8 cellular contexts compared by ENCODE assay signal in genomic region chr6:125300992-125301434, GRCh38. TPM values are rescaled to one million over a fixed set of nuclear protein-coding genes. Genes with fewer than 3 reads are reported as not detected.
DNase-seq lines count a peak whose midpoint lies in the region; ATAC-seq and TF ChIP-seq lines count a peak whose summit lies in the region.

No MANE protein-coding gene starts in this region.

- H3K27me3 Mint-ChIP-seq in activated T-cell treated with anti-CD3 and anti-CD28 coated beads, Interleukin-2, amount 50 U/mL, for 4 hours (ENCODE audit: low read depth) = no peaks in the 10 kb centered on the region
- peaks cover 23% of the 10 kb centered on the region for H3K27me3 Mint-ChIP-seq in neural crest cell (ENCODE audit: low read depth)

- no peaks in the 10 kb centered on the region for H3K27me3 ChIP-seq in RWPE2 (ENCODE audit: insufficient read depth, poor library complexity, severe bottlenecking)

- no peak for ATAC-seq in activated T-cell treated with anti-CD3 and anti-CD28 coated beads, Interleukin-2, amount 50 U/mL, for 4 hours
- ATAC-seq in RWPE2 (ENCODE audit: low read depth) (no peak), GM21367 (IDR thresholded peaks at IDR 0.05; ENCODE audit: unreplicated experiment) (no peak), GM21515 (IDR thresholded peaks at IDR 0.05; ENCODE audit: unreplicated experiment) (no peak)

- DNase-seq in activated T-cell treated with anti-CD3 and anti-CD28 coated beads, Interleukin-2, amount 50 U/mL, for 4 hours = no peak
- DNase-seq in activated T-cell treated with anti-CD3 and anti-CD28 coated beads for 4 hours (no peak), RWPE2 (ENCODE audit: low spot score) (no peak), epithelial cell of prostate (ENCODE audit: low read depth, low spot score) (no peak), neural crest cell (ENCODE audit: low read depth, low spot score) (no peak)
- DNase-seq in activated CD4-positive, CD25-positive, alpha-beta regulatory T cell (lab: John Stamatoyannopoulos, UW) = no peak

- H3K27ac ChIP-seq in RWPE2 (ENCODE audit: poor library complexity, severe bottlenecking) = peak overlapping the region; percentile 47
- peak overlapping the region; percentile 69 for H3K27ac ChIP-seq in epithelial cell of prostate

- no peak for TF ChIP-seq CTCF in RWPE2 (IDR thresholded peaks at IDR 0.05; ENCODE audit: poor library complexity, severe bottlenecking)
- no peak for TF ChIP-seq CTCF in neural crest cell (conservative IDR thresholded peaks at IDR 0.05)

- peak overlapping the region; percentile 74 for H3K4me3 ChIP-seq in RWPE2 (ENCODE audit: severe bottlenecking)

- H3K36me3 ChIP-seq in RWPE2 (ENCODE audit: low read depth) = peaks cover 47% of the 10 kb centered on the region

- H3K27ac Mint-ChIP-seq in neural crest cell (ENCODE audit: unreplicated experiment) = peak overlapping the region; percentile 92

- peak overlapping the region; percentile 90 for H3K4me3 Mint-ChIP-seq in activated T-cell treated with anti-CD3 and anti-CD28 coated beads, Interleukin-2, amount 50 U/mL, for 4 hours
- peak overlapping the region; percentile 93 for H3K4me3 Mint-ChIP-seq in neural crest cell

- H3K9me3 Mint-ChIP-seq in activated T-cell treated with anti-CD3 and anti-CD28 coated beads, Interleukin-2, amount 50 U/mL, for 4 hours = no peaks in the 10 kb centered on the region
- peaks cover 9% of the 10 kb centered on the region for H3K9me3 Mint-ChIP-seq in neural crest cell

- peaks cover 11% of the 10 kb centered on the region for H3K4me1 ChIP-seq in RWPE2 (ENCODE audit: insufficient read depth, poor library complexity, severe bottlenecking)

- peaks cover 58% of the 10 kb centered on the region for H3K4me1 Mint-ChIP-seq in activated T-cell treated with anti-CD3 and anti-CD28 coated beads, Interleukin-2, amount 50 U/mL, for 4 hours (ENCODE audit: low read depth)
- H3K4me1 Mint-ChIP-seq in neural crest cell = peaks cover 34% of the 10 kb centered on the region

- H3K36me3 Mint-ChIP-seq in activated T-cell treated with anti-CD3 and anti-CD28 coated beads, Interleukin-2, amount 50 U/mL, for 4 hours (ENCODE audit: insufficient read depth) = peaks cover 34% of the 10 kb centered on the region
- peaks cover 27% of the 10 kb centered on the region for H3K36me3 Mint-ChIP-seq in neural crest cell (ENCODE audit: low read depth)

- H3K9me3 ChIP-seq in RWPE2 (ENCODE audit: severe bottlenecking) = no peaks in the 10 kb centered on the region

RNA-seq across cellular contexts. Expression of gene HDDC2, which starts 0.8 kb away (rescaled TPM):
- total RNA-seq in activated T-cell treated with anti-CD3 and anti-CD28 coated beads, Interleukin-2, amount 50 U/mL, for 4 hours = 100 to 1,000 TPM in 1 of 3 donors, 10 to 100 TPM in 2; 89.5 to 114 (median 92.8) TPM
- total RNA-seq in neural crest cell = 103 and 104 TPM in 2 replicates
